Comparison of ENCODE assay signal across 1 cellular context in the genomic region with DNA sequence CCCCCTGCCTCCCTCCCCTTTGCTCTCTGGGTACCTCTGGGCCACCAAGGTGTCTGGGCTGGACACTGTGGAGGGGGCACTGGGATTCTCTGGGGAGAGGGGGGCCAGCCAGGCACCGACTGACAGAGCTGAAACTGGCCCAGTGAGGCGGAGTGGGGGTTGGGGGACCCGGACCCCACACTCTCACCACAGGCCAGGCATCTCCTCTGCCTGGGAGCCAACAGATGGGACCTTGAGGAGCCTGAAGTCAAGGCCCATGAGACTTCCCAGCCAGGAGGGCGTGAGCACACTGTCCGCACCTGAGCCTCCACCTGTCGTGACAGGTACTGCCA.
TF ChIP-seq lines count a peak whose summit lies in the region.

No MANE protein-coding gene starts in this region.

TF ChIP-seq in HepG2, 621 proteins besides CTCF, POLR2A, EP300 and RAD21:
- TF ChIP-seq ZNF841 (CRISPR knock-in tag; IDR thresholded peaks at IDR 0.05; ENCODE audit: borderline replicate concordance) (no peak), SMARCC2 (IDR thresholded peaks at IDR 0.05) (no peak), CHD4 (IDR thresholded peaks at IDR 0.05; ENCODE audit: borderline replicate concordance, low read length) (no peak), ZNF766 (CRISPR knock-in tag; IDR thresholded peaks at IDR 0.05; ENCODE audit: borderline replicate concordance) (no peak), BHLHE40 (IDR thresholded peaks at IDR 0.05; ENCODE audit: low read length) (no peak), HNRNPLL (IDR thresholded peaks at IDR 0.05; ENCODE audit: low read depth, low read length, poor library complexity, severe bottlenecking) (peak; percentile 17), RARA (CRISPR knock-in tag; IDR thresholded peaks at IDR 0.05) (no peak), HDAC1 (CRISPR knock-in tag; IDR thresholded peaks at IDR 0.05) (no peak), EEA1 (CRISPR knock-in tag; IDR thresholded peaks at IDR 0.05; ENCODE audit: borderline replicate concordance) (0 out of 2 replicates have a peak, but pooled peaks have one; percentile 59), TEAD3 (CRISPR knock-in tag; optimal IDR thresholded peaks at IDR 0.05; ENCODE audit: borderline replicate concordance) (no peak)
- TF ChIP-seq, protein P1, sequence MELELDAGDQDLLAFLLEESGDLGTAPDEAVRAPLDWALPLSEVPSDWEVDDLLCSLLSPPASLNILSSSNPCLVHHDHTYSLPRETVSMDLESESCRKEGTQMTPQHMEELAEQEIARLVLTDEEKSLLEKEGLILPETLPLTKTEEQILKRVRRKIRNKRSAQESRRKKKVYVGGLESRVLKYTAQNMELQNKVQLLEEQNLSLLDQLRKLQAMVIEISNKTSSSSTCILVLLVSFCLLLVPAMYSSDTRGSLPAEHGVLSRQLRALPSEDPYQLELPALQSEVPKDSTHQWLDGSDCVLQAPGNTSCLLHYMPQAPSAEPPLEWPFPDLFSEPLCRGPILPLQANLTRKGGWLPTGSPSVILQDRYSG (CRISPR knock-in tag; IDR thresholded peaks at IDR 0.05) = no peak
